ENCODE assay signal across 8 cellular contexts in the genomic region with DNA sequence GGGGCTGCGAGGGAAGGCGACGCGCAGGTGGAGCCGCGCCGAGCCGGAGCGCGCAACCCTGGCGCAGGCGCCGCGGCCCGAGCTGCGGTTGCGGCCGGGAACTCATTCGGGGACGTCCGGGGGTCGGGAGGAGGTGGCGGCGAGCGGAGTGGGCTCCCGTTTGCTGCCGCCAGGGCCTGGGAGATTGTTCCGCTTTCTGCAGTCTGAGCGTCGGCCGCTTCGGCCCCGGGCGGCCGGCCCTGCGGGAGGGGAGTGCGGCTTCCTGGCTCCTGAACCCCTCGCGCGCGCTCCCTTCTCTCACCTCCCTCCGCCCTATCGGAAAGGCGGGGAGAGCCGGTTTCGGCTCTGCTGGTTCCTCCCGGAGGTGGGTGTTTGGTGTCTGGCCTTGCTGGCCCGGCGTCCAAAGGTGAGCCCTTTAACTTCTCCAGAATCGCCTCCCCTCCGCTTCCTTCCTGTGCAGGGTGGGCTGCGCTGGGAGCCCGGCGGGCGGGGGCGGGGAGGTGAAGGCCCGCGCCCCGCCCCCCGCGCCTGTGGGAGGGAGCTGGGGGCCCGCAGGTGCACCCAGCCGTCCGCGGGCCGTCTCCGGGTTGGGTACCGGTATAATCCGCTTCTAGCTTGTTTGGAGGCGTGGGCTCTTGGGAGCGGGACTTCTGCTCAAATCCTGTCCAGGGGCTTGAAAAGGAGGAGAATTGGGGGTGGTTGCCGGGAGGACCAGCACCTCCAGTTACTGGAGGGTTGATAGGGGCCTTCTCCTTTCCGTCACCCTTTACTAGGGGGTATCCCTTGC. TPM values are rescaled to one million over a fixed set of nuclear protein-coding genes. Genes with fewer than 3 reads are reported as not detected.
DNase-seq lines count a peak whose midpoint lies in the region; ATAC-seq and TF ChIP-seq lines count a peak whose summit lies in the region.

No MANE protein-coding gene starts in this region.

- no peaks in the 10 kb centered on the region for H3F3A ChIP-seq in Loucy (ENCODE audit: low read depth)

- no peaks in the 10 kb centered on the region for H3K27me3 Mint-ChIP-seq in T-helper 17 cell

- H3K4me3 Mint-ChIP-seq in T-helper 17 cell, result peak overlapping the region; percentile 91

- TF ChIP-seq CTCF in GM12873 (IDR thresholded peaks at IDR 0.05; ENCODE audit: insufficient read depth, low read depth, low read length, missing control alignments) (peak; percentile 11), Loucy (conservative IDR thresholded peaks at IDR 0.05; ENCODE audit: low read length) (no peak), astrocyte of the cerebellum (IDR thresholded peaks at IDR 0.05; ENCODE audit: low read depth, low read length, missing control alignments) (no peak)

- peak; percentile 65 for ATAC-seq in T-helper 17 cell

- peaks cover 73% of the 10 kb centered on the region for H3K79me2 ChIP-seq in Loucy (ENCODE audit: insufficient read depth, low read length)

- H3K9me2 ChIP-seq in Loucy (replicated peaks; ENCODE audit: low read depth, low read length), result no peaks in the 10 kb centered on the region

- peak overlapping the region; percentile 53 for H3K27ac ChIP-seq in iPS-20b (ENCODE audit: low read length)

- peak overlapping the region; percentile 95 for H2AFZ ChIP-seq in Loucy (ENCODE audit: low read length)

- peaks cover 9% of the 10 kb centered on the region for H3K27me3 ChIP-seq in H7 (ENCODE audit: control insufficient read depth, insufficient read depth, low read length)
- H3K27me3 ChIP-seq in Loucy (ENCODE audit: insufficient read depth, low read length, poor library complexity, severe bottlenecking), result no peaks in the 10 kb centered on the region
- H3K27me3 ChIP-seq in iPS-20b (ENCODE audit: insufficient read depth, low read length), result peaks cover 12% of the 10 kb centered on the region

- peak overlapping the region; percentile 86 for H3K9ac ChIP-seq in Loucy (ENCODE audit: low read depth, low read length, poor library complexity, severe bottlenecking)
- peak overlapping the region; percentile 92 for H3K9ac ChIP-seq in iPS-20b (ENCODE audit: low read depth, low read length)

- H3K4me1 ChIP-seq in Loucy (ENCODE audit: insufficient read depth, low read length, poor library complexity, severe bottlenecking) (peaks cover 52% of the 10 kb centered on the region), iPS-20b (ENCODE audit: insufficient read depth, low read length) (peaks cover 13% of the 10 kb centered on the region)

- in situ Hi-C loops in astrocyte of the cerebellum (cut with HindIII; ENCODE audit: low sequenced_read_pairs), result no loop called here

- DNase-seq in H7, result peak; percentile 89
- DNase-seq in T-helper 17 cell, result peak; percentile 33 to 48 (median 45)
- no peak for DNase-seq in astrocyte of the cerebellum (ENCODE audit: low read depth)
- peak; percentile 64 for DNase-seq in stimulated activated CD4-positive, alpha-beta T cell treated with anti-CD3 and anti-CD28 coated beads, Interleukin-12 subunit alpha, Interleukin-12 subunit beta, amount 100 ng/mL, for 4 hours
- DNase-seq in H4 (ENCODE audit: low spot score), result no peak

- peak overlapping the region; percentile 100 for H3K4me3 ChIP-seq in H7 (ENCODE audit: insufficient read depth, low read depth, low read length)
- peak overlapping the region; percentile 83 for H3K4me3 ChIP-seq in Loucy (ENCODE audit: low read length, poor library complexity, severe bottlenecking)
- H3K4me3 ChIP-seq in astrocyte of the cerebellum (ENCODE audit: low read depth, low read length), result peak overlapping the region; percentile 71
- peak overlapping the region; percentile 97 for H3K4me3 ChIP-seq in iPS-20b (ENCODE audit: low read length)

- H4K20me1 ChIP-seq in Loucy (ENCODE audit: insufficient read depth, low read length, poor library complexity, severe bottlenecking), result peaks cover 45% of the 10 kb centered on the region

- H3K27ac Mint-ChIP-seq in T-helper 17 cell, result peak overlapping the region; percentile 83

- no peaks in the 10 kb centered on the region for H3K9me3 ChIP-seq in Loucy (ENCODE audit: insufficient read depth, low read depth, low read length)
- H3K9me3 ChIP-seq in T-helper 17 cell (ENCODE audit: control insufficient read depth, low read length, poor library complexity, severe bottlenecking), result no peaks in the 10 kb centered on the region
- H3K9me3 ChIP-seq in iPS-20b (ENCODE audit: insufficient read depth, low read depth, low read length), result no peaks in the 10 kb centered on the region

- H3K36me3 ChIP-seq in H7 (replicated peaks; ENCODE audit: control insufficient read depth, insufficient read depth, low read length), result no peaks in the 10 kb centered on the region; the same call in 1 of the 2 replicates
- no peaks in the 10 kb centered on the region for H3K36me3 ChIP-seq in Loucy (ENCODE audit: insufficient read depth, low read length)
- H3K36me3 ChIP-seq in iPS-20b (ENCODE audit: insufficient read depth, low read depth, low read length), result peaks cover 18% of the 10 kb centered on the region; the same call in 1 of the 2 replicates

- no peaks in the 10 kb centered on the region for H3K36me3 Mint-ChIP-seq in T-helper 17 cell (ENCODE audit: low read depth)

- peak overlapping the region; percentile 93 for H3K4me2 ChIP-seq in Loucy (ENCODE audit: low read depth, low read length, poor library complexity, severe bottlenecking)

- peaks cover 27% of the 10 kb centered on the region for H3K4me1 Mint-ChIP-seq in T-helper 17 cell

RNA-seq across cellular contexts. Expression of a gene that starts 0.7 kb away (rescaled TPM):
- 44.9 and 46.7 TPM in 2 replicates for total RNA-seq in H7 (2014; rRNA removed; shearing (Covaris generic))
- 10 to 100 TPM; 28.3 to 33.5 TPM for total RNA-seq in T-helper 17 cell
- total RNA-seq in H4 (2014; rRNA removed; shearing (Covaris generic)), result 22.9 and 25.2 TPM in 2 replicates

Comparison
In these comparisons a context has a peak if more than half of its experiments do, and no peak if none do; other contexts are left out.
1. DNase-seq: peak in H7 (single experiment), T-helper 17 cell (3 of 3) and stimulated activated CD4-positive, alpha-beta T cell treated with anti-CD3 and anti-CD28 coated beads, Interleukin-12 subunit alpha, Interleukin-12 subunit beta, amount 100 ng/mL, for 4 hours (single experiment); none in astrocyte of the cerebellum (single experiment) and H4 (single experiment).
2. Peak in every context shown above with its lines, with median percentiles within 50 percentile points of each other: H3K4me3 ChIP-seq.